In genomic region chr5:140342287-140342686, GRCh38 we compare ENCODE assay signal across 8 cellular contexts. TPM values are rescaled to one million over a fixed set of nuclear protein-coding genes. Genes with fewer than 3 reads are reported as not detected.
DNase-seq lines count a peak whose midpoint lies in the region; ATAC-seq and TF ChIP-seq lines count a peak whose summit lies in the region.

No MANE protein-coding gene starts in this region.

- peaks cover 5% of the 10 kb centered on the region for H3K36me3 Mint-ChIP-seq in dendritic cell treated with granulocyte-macrophage colony-stimulating factor and Interleukin-4, amounts not matched to agents 40 ng/mL and 50 ng/mL, for 4 days (ENCODE audit: low read depth)

- peaks cover 76% of the 10 kb centered on the region for H3K4me1 Mint-ChIP-seq in dendritic cell treated with granulocyte-macrophage colony-stimulating factor and Interleukin-4, amounts not matched to agents 40 ng/mL and 50 ng/mL, for 4 days (ENCODE audit: low read depth)

- no peaks in the 10 kb centered on the region for H3K9me3 Mint-ChIP-seq in dendritic cell treated with granulocyte-macrophage colony-stimulating factor and Interleukin-4, amounts not matched to agents 40 ng/mL and 50 ng/mL, for 4 days

- peak overlapping the region; percentile 83 for H3K27ac Mint-ChIP-seq in dendritic cell treated with granulocyte-macrophage colony-stimulating factor and Interleukin-4, amounts not matched to agents 40 ng/mL and 50 ng/mL, for 4 days

- peak; percentile 46 for DNase-seq in NK-92 treated with Interleukin-12 subunit alpha and Interleukin-12 subunit beta, amount 100 ng/mL, for 24 hours (lab: John Stamatoyannopoulos, UW)
- DNase-seq in NK-92 (lab: John Stamatoyannopoulos, UW; ENCODE audit: unreplicated experiment): no peak
- peak; percentile 44 for DNase-seq in stimulated activated naive CD8-positive, alpha-beta T cell treated with anti-CD3 and anti-CD28 coated beads, Interleukin-15, Interleukin-2, amounts not matched to agents 100 U/mL and 50 U/mL, for 24 hours
- DNase-seq in NCI-H1417 (lab: John Stamatoyannopoulos, UW): no peak

- intact Hi-C loops in dendritic cell treated with granulocyte-macrophage colony-stimulating factor and Interleukin-4, amounts not matched to agents 40 ng/mL and 50 ng/mL, for 4 days (cut with micrococcal nuclease): no loop called here

- peak; percentile 27 for ATAC-seq in stimulated activated naive CD8-positive, alpha-beta T cell treated with anti-CD3 and anti-CD28 coated beads, Interleukin-15, Interleukin-2, amounts not matched to agents 100 U/mL and 50 U/mL, for 24 hours
- ATAC-seq in GM19455 (IDR thresholded peaks at IDR 0.05; ENCODE audit: unreplicated experiment) (no peak), HG03135 (IDR thresholded peaks at IDR 0.05; ENCODE audit: unreplicated experiment) (no peak)

- H3K4me3 Mint-ChIP-seq in dendritic cell treated with granulocyte-macrophage colony-stimulating factor and Interleukin-4, amounts not matched to agents 40 ng/mL and 50 ng/mL, for 4 days: no peak overlapping the region

- H3K27me3 Mint-ChIP-seq in dendritic cell treated with granulocyte-macrophage colony-stimulating factor and Interleukin-4, amounts not matched to agents 40 ng/mL and 50 ng/mL, for 4 days: peaks cover 2% of the 10 kb centered on the region

TF ChIP-seq in PFSK-1, 5 proteins besides CTCF, POLR2A, EP300 and RAD21:
- TF ChIP-seq, protein P1, sequence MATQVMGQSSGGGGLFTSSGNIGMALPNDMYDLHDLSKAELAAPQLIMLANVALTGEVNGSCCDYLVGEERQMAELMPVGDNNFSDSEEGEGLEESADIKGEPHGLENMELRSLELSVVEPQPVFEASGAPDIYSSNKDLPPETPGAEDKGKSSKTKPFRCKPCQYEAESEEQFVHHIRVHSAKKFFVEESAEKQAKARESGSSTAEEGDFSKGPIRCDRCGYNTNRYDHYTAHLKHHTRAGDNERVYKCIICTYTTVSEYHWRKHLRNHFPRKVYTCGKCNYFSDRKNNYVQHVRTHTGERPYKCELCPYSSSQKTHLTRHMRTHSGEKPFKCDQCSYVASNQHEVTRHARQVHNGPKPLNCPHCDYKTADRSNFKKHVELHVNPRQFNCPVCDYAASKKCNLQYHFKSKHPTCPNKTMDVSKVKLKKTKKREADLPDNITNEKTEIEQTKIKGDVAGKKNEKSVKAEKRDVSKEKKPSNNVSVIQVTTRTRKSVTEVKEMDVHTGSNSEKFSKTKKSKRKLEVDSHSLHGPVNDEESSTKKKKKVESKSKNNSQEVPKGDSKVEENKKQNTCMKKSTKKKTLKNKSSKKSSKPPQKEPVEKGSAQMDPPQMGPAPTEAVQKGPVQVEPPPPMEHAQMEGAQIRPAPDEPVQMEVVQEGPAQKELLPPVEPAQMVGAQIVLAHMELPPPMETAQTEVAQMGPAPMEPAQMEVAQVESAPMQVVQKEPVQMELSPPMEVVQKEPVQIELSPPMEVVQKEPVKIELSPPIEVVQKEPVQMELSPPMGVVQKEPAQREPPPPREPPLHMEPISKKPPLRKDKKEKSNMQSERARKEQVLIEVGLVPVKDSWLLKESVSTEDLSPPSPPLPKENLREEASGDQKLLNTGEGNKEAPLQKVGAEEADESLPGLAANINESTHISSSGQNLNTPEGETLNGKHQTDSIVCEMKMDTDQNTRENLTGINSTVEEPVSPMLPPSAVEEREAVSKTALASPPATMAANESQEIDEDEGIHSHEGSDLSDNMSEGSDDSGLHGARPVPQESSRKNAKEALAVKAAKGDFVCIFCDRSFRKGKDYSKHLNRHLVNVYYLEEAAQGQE (IDR thresholded peaks at IDR 0.05; ENCODE audit: insufficient read depth in 1 of 2, low read depth in 2 of 2, low read length in 2 of 2): 0 out of 4 replicates have a peak, but pooled peaks of 1 of the 2 experiments have one; percentile 22
- TF ChIP-seq FOXP2 (optimal IDR thresholded peaks at IDR 0.05; ENCODE audit: borderline replicate concordance, extremely low read depth, extremely low read length, insufficient read depth) (no peak), SIN3A (IDR thresholded peaks at IDR 0.05; ENCODE audit: borderline replicate concordance, insufficient read depth, low read length) (peak; percentile 53; the same call in 1 of the 2 replicates)
TF ChIP-seq in PFSK-1: peak in this region for 2.

RNA-seq across cellular contexts. Expression of gene HBEGF, which starts 4.1 kb away (rescaled TPM):
- polyA plus RNA-seq in PFSK-1 (2012; ENCODE audit: insufficient read length, low read depth): 17.2 TPM

RNA-seq across cellular contexts. Expression of gene SLC4A9, which starts 17.7 kb away (rescaled TPM):
- polyA plus RNA-seq in PFSK-1 (2012; ENCODE audit: insufficient read length, low read depth): not detected

RNA-seq across cellular contexts. Expression of gene PFDN1, which starts 39.4 kb away (rescaled TPM):
- polyA plus RNA-seq in PFSK-1 (2012; ENCODE audit: insufficient read length, low read depth): 43.9 TPM

RNA-seq across cellular contexts. Expression of gene ANKHD1, which starts 59.3 kb away (rescaled TPM):
- polyA plus RNA-seq in PFSK-1 (2012; ENCODE audit: insufficient read length, low read depth): 47.7 TPM

Comparison
In these comparisons a context has a peak if more than half of its experiments do, and no peak if none do; other contexts are left out.
1. DNase-seq: peak in NK-92 treated with Interleukin-12 subunit alpha and Interleukin-12 subunit beta, amount 100 ng/mL, for 24 hours (single experiment) and stimulated activated naive CD8-positive, alpha-beta T cell treated with anti-CD3 and anti-CD28 coated beads, Interleukin-15, Interleukin-2, amounts not matched to agents 100 U/mL and 50 U/mL, for 24 hours (single experiment); none in NK-92 (single experiment) and NCI-H1417 (0 of 3).